Comparison of ENCODE assay signal across 12 cellular contexts in genomic region chr20:6492396-6493055, GRCh38.
DNase-seq lines count a peak whose midpoint lies in the region.
"Had no signal": no experiment of that assay in that cellular context is flagged by ENCODE, and none has a peak within 500 bp of the region (broad histone marks: within the 10 kb centered on the region; RNA-seq: fewer than 3 reads in every experiment).

No MANE protein-coding gene starts in this region.

- no peak overlapping the region for H2BK12ac ChIP-seq in neuronal stem cell (ENCODE audit: low read length)

- no peak overlapping the region for H2AK5ac ChIP-seq in neuronal stem cell (ENCODE audit: low read depth, low read length)

- no peaks in the 10 kb centered on the region for H3K9me3 ChIP-seq in neuronal stem cell (replicated peaks in 1 of 2; ENCODE audit: control insufficient read depth in 2 of 2, insufficient read depth in 1 of 2, low read depth in 1 of 2, low read length in 2 of 2)
- H3K9me3 ChIP-seq: SK-N-SH had no signal

- no peak overlapping the region for H2BK120ac ChIP-seq in neuronal stem cell (ENCODE audit: low read depth, low read length)

- H4K8ac ChIP-seq in neuronal stem cell (ENCODE audit: low read depth, low read length), result no peak overlapping the region

- no peak overlapping the region for H3K23ac ChIP-seq in neuronal stem cell (ENCODE audit: low read depth, low read length, poor library complexity)

- no CpG with 5 or more reads among the region's 6 CpGs for WGBS in neuronal stem cell (ENCODE audit: extremely low coverage in 2 of 2, insufficient read length in 2 of 2, insufficient replicate concordance in 1 of 2), 2 donors

- H3K27me3 ChIP-seq in neuronal stem cell (ENCODE audit: control insufficient read depth in 3 of 3, insufficient read depth in 3 of 3, low read depth in 1 of 3, low read length in 3 of 3), result no peaks in the 10 kb centered on the region

- peaks cover 0 to 4% of the 10 kb centered on the region in 2 donors for H3K4me1 ChIP-seq in neuronal stem cell (ENCODE audit: control insufficient read depth in 2 of 2, insufficient read depth in 1 of 2, low read depth in 1 of 2, low read length in 2 of 2)

- no peak overlapping the region for H4K91ac ChIP-seq in neuronal stem cell (ENCODE audit: low read depth, low read length, poor library complexity)

- no peak overlapping the region for H3K9ac ChIP-seq in neuronal stem cell (ENCODE audit: low read depth, low read length, poor library complexity)
- H3K9ac ChIP-seq: SK-N-SH had no signal

- DNase-seq in DMS53 (lab: John Stamatoyannopoulos, UW) (peak; percentile 9), DMS53 treated with DMSO at 0.1 percent for 48 hours (lab: John Stamatoyannopoulos, UW; ENCODE audit: unreplicated experiment) (no peak), NCI-H69 (lab: John Stamatoyannopoulos, UW) (peak; percentile 86), epidermal melanocyte (ENCODE audit: insufficient read length, low spot score) (peak; percentile 54), neuronal stem cell (ENCODE audit: low spot score) (peak; percentile 5), COR-L47 (lab: John Stamatoyannopoulos, UW) (no peak), GF-D8 (lab: John Stamatoyannopoulos, UW) (no peak), NCI-H1048 (lab: John Stamatoyannopoulos, UW) (no peak)
- DNase-seq: activated effector memory CD4-positive, alpha-beta T cell treated with Interleukin-2 at 50 U/mL for 16 hours; DND-41; SK-N-SH had no signal

- no peaks in the 10 kb centered on the region for H3K79me1 ChIP-seq in neuronal stem cell (ENCODE audit: low read depth, low read length)

- no peak overlapping the region for H2BK5ac ChIP-seq in neuronal stem cell (ENCODE audit: low read length)

- no peak overlapping the region for H3K14ac ChIP-seq in neuronal stem cell (ENCODE audit: low read length)

- no peak overlapping the region for H3K18ac ChIP-seq in neuronal stem cell (ENCODE audit: low read length)

- H2BK15ac ChIP-seq in neuronal stem cell (ENCODE audit: low read length), result no peak overlapping the region

- no peaks in the 10 kb centered on the region for H3K36me3 ChIP-seq in neuronal stem cell (replicated peaks in 1 of 2; ENCODE audit: control insufficient read depth in 2 of 2, insufficient read depth in 2 of 2, low read length in 2 of 2)

- H2AFZ ChIP-seq in neuronal stem cell (ENCODE audit: low read length), result no peak overlapping the region

- H3K4ac ChIP-seq in neuronal stem cell (ENCODE audit: low read length), result no peak overlapping the region

- H3K4me2 ChIP-seq in neuronal stem cell (ENCODE audit: insufficient read depth, low read length, poor library complexity, severe bottlenecking), result no peak overlapping the region
- H3K4me2 ChIP-seq: SK-N-SH had no signal

- H3K4me3 ChIP-seq in neuronal stem cell (ENCODE audit: low read length in 2 of 2), result no peak overlapping the region

- H3K27ac ChIP-seq in neuronal stem cell (replicated peaks; ENCODE audit: low read length), result no peak overlapping the region
- H3K27ac ChIP-seq: 22Rv1 had no signal

Comparison
In these comparisons a context has a peak if more than half of its experiments do, and no peak if none do; other contexts are left out.
1. DNase-seq: peak in DMS53 (single experiment), NCI-H69 (single experiment), epidermal melanocyte (single experiment) and neuronal stem cell (single experiment); none in DMS53 treated with DMSO at 0.1 percent for 48 hours (single experiment), COR-L47 (single experiment), GF-D8 (single experiment) and NCI-H1048 (single experiment).